Comparison of ENCODE assay signal across 9 cellular contexts in genomic region chr16:2032285-2033056, GRCh38. TPM values are rescaled to one million over a fixed set of nuclear protein-coding genes. Genes with fewer than 3 reads are reported as not detected.
DNase-seq lines count a peak whose midpoint lies in the region; ATAC-seq and TF ChIP-seq lines count a peak whose summit lies in the region.
"Had no signal": no experiment of that assay in that cellular context is flagged by ENCODE, and none has a peak within 500 bp of the region (broad histone marks: within the 10 kb centered on the region; RNA-seq: fewer than 3 reads in every experiment).

No MANE protein-coding gene starts in this region.

- H2BK12ac ChIP-seq in neuronal stem cell (ENCODE audit: low read length) = peak overlapping the region; percentile 22

- peak overlapping the region; percentile 81 for H2BK15ac ChIP-seq in neuronal stem cell (ENCODE audit: low read length)

- H3K4me3 ChIP-seq in CD8-positive, alpha-beta T cell (ENCODE audit: low read depth, low read length) = no peak overlapping the region
- H3K4me3 ChIP-seq in duodenal mucosa (ENCODE audit: low read depth in 1 of 2, low read length in 2 of 2) = no peak overlapping the region
- no peak overlapping the region for H3K4me3 ChIP-seq in neuronal stem cell (ENCODE audit: low read length in 2 of 2)

- H3K4me1 ChIP-seq in CD8-positive, alpha-beta T cell (ENCODE audit: insufficient read depth, low read length) = no peaks in the 10 kb centered on the region
- H3K4me1 ChIP-seq in duodenal mucosa (ENCODE audit: control insufficient read depth in 1 of 2, insufficient read depth in 2 of 2, low read length in 2 of 2) (peaks cover 4 to 35% of the 10 kb centered on the region in 2 donors), neuronal stem cell (ENCODE audit: control insufficient read depth in 2 of 2, insufficient read depth in 1 of 2, low read depth in 1 of 2, low read length in 2 of 2) (peaks cover 9 to 21% of the 10 kb centered on the region in 2 donors)

- H3K4me2 ChIP-seq in neuronal stem cell (ENCODE audit: insufficient read depth, low read length, poor library complexity, severe bottlenecking) = no peak overlapping the region

- no peak for DNase-seq in CD8-positive, alpha-beta T cell
- DNase-seq in neuronal stem cell (ENCODE audit: low spot score) (no peak), nephron progenitor cell (no peak), T-helper 2 cell (no peak), LoVo (ENCODE audit: low spot score) (no peak)
- DNase-seq: DMS53 had no signal

- no peaks in the 10 kb centered on the region for H3K27me3 ChIP-seq in CD8-positive, alpha-beta T cell (ENCODE audit: insufficient read depth, low read length)
- H3K27me3 ChIP-seq in duodenal mucosa (ENCODE audit: control insufficient read depth in 1 of 2, insufficient read depth in 2 of 2, low read length in 2 of 2) (no peaks in the 10 kb centered on the region), neuronal stem cell (ENCODE audit: control insufficient read depth in 3 of 3, insufficient read depth in 3 of 3, low read depth in 1 of 3, low read length in 3 of 3) (peaks cover 1 to 15% (median 9%) of the 10 kb centered on the region in 3 experiments)

- H3K79me1 ChIP-seq in neuronal stem cell (ENCODE audit: low read depth, low read length) = peaks cover 7% of the 10 kb centered on the region

- peak overlapping the region; percentile 11 for H3K4me3 Mint-ChIP-seq in CD8-positive, alpha-beta T cell
- no peak overlapping the region for H3K4me3 Mint-ChIP-seq in nephron progenitor cell
- H3K4me3 Mint-ChIP-seq: activated T-helper 17 cell treated with anti-CD3 and anti-CD28 coated beads, Interleukin-2, amount 50 U/mL, for 72 hours had no signal

- peaks cover 7% of the 10 kb centered on the region for H3K4me1 Mint-ChIP-seq in CD8-positive, alpha-beta T cell (ENCODE audit: low read depth)
- H3K4me1 Mint-ChIP-seq in nephron progenitor cell = peaks cover 26% of the 10 kb centered on the region
- H3K4me1 Mint-ChIP-seq: activated T-helper 17 cell treated with anti-CD3 and anti-CD28 coated beads, Interleukin-2, amount 50 U/mL, for 72 hours had no signal

- H3K36me3 Mint-ChIP-seq in CD8-positive, alpha-beta T cell = no peaks in the 10 kb centered on the region
- no peaks in the 10 kb centered on the region for H3K36me3 Mint-ChIP-seq in nephron progenitor cell (ENCODE audit: low read depth)

- no peak for TF ChIP-seq CTCF in CD8-positive, alpha-beta T cell (IDR thresholded peaks at IDR 0.05)
- no peak for TF ChIP-seq CTCF in nephron progenitor cell (IDR thresholded peaks at IDR 0.05)

- H2BK5ac ChIP-seq in neuronal stem cell (ENCODE audit: low read length) = no peak overlapping the region

- H3K27ac ChIP-seq in CD8-positive, alpha-beta T cell (ENCODE audit: low read depth, low read length) = no peak overlapping the region
- H3K27ac ChIP-seq in duodenal mucosa (ENCODE audit: low read depth, low read length) (peak overlapping the region; percentile 84), neuronal stem cell (replicated peaks; ENCODE audit: low read length) (no peak overlapping the region)

- CTCF ChIA-PET in CD8-positive, alpha-beta T cell (lab: Charles Lee) = interaction anchor here (1.0 to 2.4 kb wide), 3 partner anchors 9 to 111 kb away, joined by 3 to 10 read pairs (median 3); no protein-coding TSS in a partner anchor

- no peaks in the 10 kb centered on the region for H3K9me3 ChIP-seq in CD8-positive, alpha-beta T cell (ENCODE audit: low read length)
- H3K9me3 ChIP-seq in duodenal mucosa (ENCODE audit: control insufficient read depth in 1 of 2, low read length in 2 of 2) (no peaks in the 10 kb centered on the region), neuronal stem cell (replicated peaks in 1 of 2; ENCODE audit: control insufficient read depth in 2 of 2, insufficient read depth in 1 of 2, low read depth in 1 of 2, low read length in 2 of 2) (peaks cover 2 to 5% of the 10 kb centered on the region in 2 donors)

- H2AFZ ChIP-seq in neuronal stem cell (ENCODE audit: low read length) = no peak overlapping the region

- peak overlapping the region; percentile 10 for H2AK5ac ChIP-seq in neuronal stem cell (ENCODE audit: low read depth, low read length)

- peak overlapping the region; percentile 57 for H3K18ac ChIP-seq in neuronal stem cell (ENCODE audit: low read length)

- H3K4ac ChIP-seq in neuronal stem cell (ENCODE audit: low read length) = no peak overlapping the region

- no CpG with 5 or more reads among the region's 15 CpGs for WGBS in neuronal stem cell (ENCODE audit: extremely low coverage in 2 of 2, insufficient read length in 2 of 2, insufficient replicate concordance in 1 of 2), 2 donors

- H2BK120ac ChIP-seq in neuronal stem cell (ENCODE audit: low read depth, low read length) = no peak overlapping the region

- H3K9me3 Mint-ChIP-seq in CD8-positive, alpha-beta T cell = no peaks in the 10 kb centered on the region
- H3K9me3 Mint-ChIP-seq in nephron progenitor cell = no peaks in the 10 kb centered on the region
- H3K9me3 Mint-ChIP-seq: activated T-helper 17 cell treated with anti-CD3 and anti-CD28 coated beads, Interleukin-2, amount 50 U/mL, for 72 hours had no signal

- no peak overlapping the region for H3K14ac ChIP-seq in neuronal stem cell (ENCODE audit: low read length)

- H3K9ac ChIP-seq in duodenal mucosa (ENCODE audit: low read depth in 1 of 2, low read length in 2 of 2) (peak overlapping the region in 1 of 2 donors; percentile 48), neuronal stem cell (ENCODE audit: low read depth, low read length, poor library complexity) (peak overlapping the region; percentile 21)

- H3K23ac ChIP-seq in neuronal stem cell (ENCODE audit: low read depth, low read length, poor library complexity) = peak overlapping the region; percentile 43

- H4K91ac ChIP-seq in neuronal stem cell (ENCODE audit: low read depth, low read length, poor library complexity) = no peak overlapping the region

- no peaks in the 10 kb centered on the region for H3K36me3 ChIP-seq in CD8-positive, alpha-beta T cell (ENCODE audit: insufficient read depth, low read length)
- no peaks in the 10 kb centered on the region for H3K36me3 ChIP-seq in duodenal mucosa (ENCODE audit: control insufficient read depth in 1 of 2, insufficient read depth in 2 of 2, low read length in 2 of 2)
- H3K36me3 ChIP-seq in neuronal stem cell (replicated peaks in 1 of 2; ENCODE audit: control insufficient read depth in 2 of 2, insufficient read depth in 2 of 2, low read length in 2 of 2) = no peaks in the 10 kb centered on the region

- POLR2A ChIA-PET in CD8-positive, alpha-beta T cell (lab: Charles Lee) = no interaction called here

- H3K27ac Mint-ChIP-seq in CD8-positive, alpha-beta T cell = no peak overlapping the region
- H3K27ac Mint-ChIP-seq in nephron progenitor cell = no peak overlapping the region
- H3K27ac Mint-ChIP-seq: activated T-helper 17 cell treated with anti-CD3 and anti-CD28 coated beads, Interleukin-2, amount 50 U/mL, for 72 hours had no signal

- no peak overlapping the region for H4K8ac ChIP-seq in neuronal stem cell (ENCODE audit: low read depth, low read length)

- peak; percentile 17 for ATAC-seq in CD8-positive, alpha-beta T cell
- ATAC-seq: activated T-helper 17 cell treated with anti-CD3 and anti-CD28 coated beads, Interleukin-2, amount 50 U/mL, for 72 hours had no signal

- no peaks in the 10 kb centered on the region for H3K27me3 Mint-ChIP-seq in CD8-positive, alpha-beta T cell (ENCODE audit: low read depth)
- H3K27me3 Mint-ChIP-seq in nephron progenitor cell (ENCODE audit: low read depth, poor library complexity) = peaks cover 24% of the 10 kb centered on the region
- H3K27me3 Mint-ChIP-seq: activated T-helper 17 cell treated with anti-CD3 and anti-CD28 coated beads, Interleukin-2, amount 50 U/mL, for 72 hours had no signal

- intact Hi-C loops in CD8-positive, alpha-beta T cell (cut with DNase I, micrococcal nuclease) = no loop called here

RNA-seq across cellular contexts. Expression of gene NHERF2, which starts 5.8 kb away (rescaled TPM):
- total RNA-seq in CD8-positive, alpha-beta T cell = 1 to 10 TPM in 1 of 2 experiments, under 1 TPM in 1; 0.76 to 2.3 TPM
- polyA plus RNA-seq in neuronal stem cell (2013, experiment 1 of 2) = 16.0 TPM
- 14.8 TPM for polyA plus RNA-seq in neuronal stem cell (2013, experiment 2 of 2)

RNA-seq across cellular contexts. Expression of gene NPW, which starts 12.9 kb away (rescaled TPM):
- not detected for total RNA-seq in CD8-positive, alpha-beta T cell
- 2.0 TPM for polyA plus RNA-seq in neuronal stem cell (2013, experiment 1 of 2)
- 1.7 TPM for polyA plus RNA-seq in neuronal stem cell (2013, experiment 2 of 2)
- polyA plus RNA-seq: keratinocyte had no signal

RNA-seq across cellular contexts. Expression of gene NTHL1, which starts 15.2 kb away (rescaled TPM):
- 1 to 10 TPM; 1.7 to 2.0 TPM for total RNA-seq in CD8-positive, alpha-beta T cell
- 28.2 TPM for polyA plus RNA-seq in neuronal stem cell (2013, experiment 1 of 2)
- 27.7 TPM for polyA plus RNA-seq in neuronal stem cell (2013, experiment 2 of 2)

RNA-seq across cellular contexts. Expression of gene TSC2, which starts 15.3 kb away (rescaled TPM):
- total RNA-seq in CD8-positive, alpha-beta T cell = 10 to 100 TPM; 76.2 to 84.1 TPM
- polyA plus RNA-seq in neuronal stem cell (2013, experiment 1 of 2) = 54.6 TPM
- 53.2 TPM for polyA plus RNA-seq in neuronal stem cell (2013, experiment 2 of 2)

RNA-seq across cellular contexts. Expression of gene ZNF598, which starts 22.9 kb away (rescaled TPM):
- total RNA-seq in CD8-positive, alpha-beta T cell = 10 to 100 TPM; 49.0 to 50.8 TPM
- polyA plus RNA-seq in neuronal stem cell (2013, experiment 1 of 2) = 21.3 TPM
- polyA plus RNA-seq in neuronal stem cell (2013, experiment 2 of 2) = 20.9 TPM
